Comparison of ENCODE assay signal across 22 cellular contexts in genomic region chr12:14846878-14847580, GRCh38. TPM values are rescaled to one million over a fixed set of nuclear protein-coding genes. Genes with fewer than 3 reads are reported as not detected.
DNase-seq lines count a peak whose midpoint lies in the region; ATAC-seq, FAIRE-seq and TF ChIP-seq lines count a peak whose summit lies in the region.
"Had no signal": no experiment of that assay in that cellular context is flagged by ENCODE, and none has a peak within 500 bp of the region (broad histone marks: within the 10 kb centered on the region; RNA-seq: fewer than 3 reads in every experiment).

No MANE protein-coding gene starts in this region.

- DNase-seq in dermis blood vessel endothelial cell: peak; percentile 72
- DNase-seq in lower lobe of right lung: no peak
- no peak for DNase-seq in thyroid gland
- no peak for DNase-seq in D721Med (ENCODE audit: insufficient read length, low spot score)
- DNase-seq in NCI-H524 (lab: John Stamatoyannopoulos, UW): no peak
- DNase-seq: activated CD4-positive, alpha-beta memory T cell treated with anti-CD3 and anti-CD28 coated beads for 36 hours; activated effector memory CD4-positive, alpha-beta T cell treated with Interleukin-2 at 50 U/mL for 16 hours; activated naive CD8-positive, alpha-beta T cell treated with anti-CD3 and anti-CD28 coated beads, Interleukin-2, amount 10 ng/mL, durations not matched to agents 7 days and 5 days; DMS53; hypothalamus; MM.1S; NCI-H1436; NCI-H524 treated with DMSO at 0.1 percent for 48 hours; retina; stomach; SW 1271 had no signal

- H3K9me3 ChIP-seq in lower lobe of right lung (no peaks in the 10 kb centered on the region), thyroid gland (no peaks in the 10 kb centered on the region)
- H3K9me3 ChIP-seq: stomach had no signal

- no peak for TF ChIP-seq CTCF in VCaP (conservative IDR thresholded peaks at IDR 0.05)
- TF ChIP-seq CTCF in lower lobe of right lung (IDR thresholded peaks at IDR 0.05): no peak
- no peak for TF ChIP-seq CTCF in thyroid gland (IDR thresholded peaks at IDR 0.05)
- no peak for TF ChIP-seq CTCF in D721Med (IDR thresholded peaks at IDR 0.05; ENCODE audit: insufficient read depth, missing control alignments)

- FAIRE-seq in D721Med (lab: Jason Lieb, UNC): no peak
- FAIRE-seq: bronchial epithelial cell, islet of Langerhans, K562 had no signal

- ATAC-seq in lower lobe of right lung: no peak
- ATAC-seq in HG03571 (IDR thresholded peaks at IDR 0.05; ENCODE audit: unreplicated experiment): no peak
- ATAC-seq: K562 had no signal

- no peak for TF ChIP-seq POLR2A in thyroid gland (IDR thresholded peaks at IDR 0.05)

- no peaks in the 10 kb centered on the region for H3K27me3 ChIP-seq in lower lobe of right lung (ENCODE audit: low read depth)
- H3K27me3 ChIP-seq in thyroid gland: no peaks in the 10 kb centered on the region
- H3K27me3 ChIP-seq: stomach had no signal

- peaks cover 37% of the 10 kb centered on the region for H3K4me1 ChIP-seq in lower lobe of right lung
- H3K4me1 ChIP-seq in thyroid gland: peaks cover 22 to 35% of the 10 kb centered on the region in 2 donors

- WGBS in thyroid gland, 2 donors: 39 to 46% methylated on average over 4 of the region's 4 CpGs

- H3K4me3 ChIP-seq in lower lobe of right lung: no peak overlapping the region
- no peak overlapping the region for H3K4me3 ChIP-seq in thyroid gland (replicated peaks in 1 of 3)
- H3K4me3 ChIP-seq: K562, stomach had no signal

- H3K27ac ChIP-seq in VCaP (peak overlapping the region; percentile 93), lower lobe of right lung (peak overlapping the region; percentile 32), thyroid gland (peak overlapping the region; percentile 29 to 68 (median 54))

- intact Hi-C loops in lower lobe of right lung (cut with DNase I): loop anchor here (5.0 kb wide), 1 partner anchor 150 kb away; no protein-coding TSS in a partner anchor
- intact Hi-C loops in thyroid gland (cut with DNase I): no loop called here

- H3K36me3 ChIP-seq in lower lobe of right lung: no peaks in the 10 kb centered on the region
- no peaks in the 10 kb centered on the region for H3K36me3 ChIP-seq in thyroid gland
- H3K36me3 ChIP-seq: stomach had no signal

RNA-seq across cellular contexts. Expression of gene ART4, which starts 3.7 kb away (rescaled TPM):
- total RNA-seq in dermis blood vessel endothelial cell: 53.1 and 55.7 TPM in 2 replicates
- 3.7 TPM for total RNA-seq in lower lobe of right lung
- total RNA-seq in thyroid gland: 10 to 100 TPM in 2 of 4 donors, 1 to 10 TPM in 2; 5.5 to 26.5 (median 10.8) TPM
- total RNA-seq: activated CD4-positive, alpha-beta memory T cell treated with anti-CD3 and anti-CD28 coated beads for 36 hours; activated naive CD8-positive, alpha-beta T cell treated with anti-CD3 and anti-CD28 coated beads, Interleukin-2, amount 10 ng/mL, durations not matched to agents 7 days and 5 days; bronchial epithelial cell; myocyte had no signal

RNA-seq across cellular contexts. Expression of gene SMCO3, which starts 33.0 kb away (rescaled TPM):
- total RNA-seq in dermis blood vessel endothelial cell (1.2 and 1.6 TPM in 2 replicates), lower lobe of right lung (0.68 TPM), thyroid gland (1 to 10 TPM in 1 of 4 donors, under 1 TPM in 2, not detected in 1; 0.83 to 1.3 (median 0.89) TPM)
- total RNA-seq: activated CD4-positive, alpha-beta memory T cell treated with anti-CD3 and anti-CD28 coated beads for 36 hours; activated naive CD8-positive, alpha-beta T cell treated with anti-CD3 and anti-CD28 coated beads, Interleukin-2, amount 10 ng/mL, durations not matched to agents 7 days and 5 days; bronchial epithelial cell; K562; myocyte had no signal

RNA-seq across cellular contexts. Expression of gene MGP, which starts 38.6 kb away (rescaled TPM):
- total RNA-seq in dermis blood vessel endothelial cell: 63.0 and 68.4 TPM in 2 replicates
- total RNA-seq in lower lobe of right lung: 464 TPM
- total RNA-seq in thyroid gland: 1,000 to 10,000 TPM in 1 of 4 donors, 100 to 1,000 TPM in 3; 319 to 1,014 (median 397) TPM
- total RNA-seq: activated CD4-positive, alpha-beta memory T cell treated with anti-CD3 and anti-CD28 coated beads for 36 hours; myocyte had no signal

RNA-seq across cellular contexts. Expression of gene C12orf60, which starts 43.6 kb away (rescaled TPM):
- 1.7 and 2.0 TPM in 2 replicates for total RNA-seq in dermis blood vessel endothelial cell
- total RNA-seq in lower lobe of right lung: 0.77 TPM
- total RNA-seq in thyroid gland: 1 to 10 TPM in 1 of 4 donors, under 1 TPM in 3; 0.33 to 2.5 (median 0.73) TPM

RNA-seq across cellular contexts. Expression of gene WBP11, which starts 43.8 kb away (rescaled TPM):
- 9.5 and 17.4 TPM in 2 replicates for total RNA-seq in dermis blood vessel endothelial cell
- total RNA-seq in lower lobe of right lung: 49.3 TPM
- total RNA-seq in thyroid gland: 10 to 100 TPM; 23.3 to 34.7 (median 29.6) TPM

Comparison
In these comparisons a context has a peak if more than half of its experiments do, and no peak if none do; other contexts are left out.
1. H3K27ac ChIP-seq: peak in every context shown above with its lines; median percentile 93 in VCaP; 54 in thyroid gland; 32 in lower lobe of right lung.